In the genomic region with DNA sequence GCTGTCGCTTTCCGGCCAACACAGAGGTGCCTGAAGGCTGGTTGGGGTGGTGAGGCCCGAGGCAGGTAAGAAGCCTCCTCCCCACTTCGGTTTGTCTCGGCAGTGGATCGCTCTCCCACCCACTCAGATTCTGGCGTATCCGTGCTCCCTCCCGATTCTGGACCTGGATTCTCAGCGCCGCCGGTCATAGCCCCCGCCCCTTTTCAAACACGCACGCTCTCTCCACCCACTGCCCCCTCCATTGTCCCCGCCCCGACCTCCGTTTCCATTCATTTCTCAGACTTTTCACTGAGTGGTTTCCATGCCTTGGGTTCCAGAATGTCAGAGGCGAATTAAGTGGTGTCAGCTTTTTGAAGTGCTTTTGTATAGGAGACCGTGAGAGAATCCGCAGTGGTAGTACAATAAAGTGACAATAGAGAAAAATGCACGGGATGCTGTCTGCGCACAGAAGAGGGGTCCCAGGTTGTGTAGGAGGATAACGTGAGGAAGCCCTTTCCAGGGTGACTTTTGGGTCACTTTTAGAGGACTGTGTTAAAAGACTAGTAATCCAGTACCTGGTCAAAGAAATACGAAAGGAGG, we compare ENCODE assay signal across 8 cellular contexts. TPM values are rescaled to one million over a fixed set of nuclear protein-coding genes. Genes with fewer than 3 reads are reported as not detected.
A peak's percentile ranks its signal among the peaks of the same experiment; 100 is the strongest.
DNase-seq lines count a peak whose midpoint lies in the region; ATAC-seq, FAIRE-seq and TF ChIP-seq lines count a peak whose summit lies in the region.

A gene (plus strand): TSS at position 4 of the 579 bp plus-strand sequence. CDS start 21,221 bp downstream, outside the sequence.

- no peaks in the 10 kb centered on the region for H3K9me3 ChIP-seq in H1 (ENCODE audit: insufficient read depth in 2 of 2, low read depth in 1 of 2, low read length in 1 of 2)
- no peaks in the 10 kb centered on the region for H3K9me3 ChIP-seq in muscle layer of duodenum (ENCODE audit: control insufficient read depth in 1 of 2, low read length in 2 of 2)

- peak within 1 kb of the TSS; percentile 89; the same call in 1 of the 2 replicates for H2BK12ac ChIP-seq in H1 (ENCODE audit: low read depth, low read length)

- H3K9me3 Mint-ChIP-seq in activated CD4-positive, alpha-beta T cell treated with anti-CD3 and anti-CD28 coated beads for 36 hours (ENCODE audit: low read depth) = no peaks in the 10 kb centered on the region

- peaks cover 2% of the 10 kb centered on the region; the same call in 1 of the 2 replicates for H3K79me1 ChIP-seq in H1 (ENCODE audit: low read depth, low read length)

- no peaks in the 10 kb centered on the region for H3K27me3 Mint-ChIP-seq in activated CD4-positive, alpha-beta T cell treated with anti-CD3 and anti-CD28 coated beads for 36 hours

- no peak for TF ChIP-seq CTCF in RWPE1 (conservative IDR thresholded peaks at IDR 0.05; ENCODE audit: low read depth)
- TF ChIP-seq CTCF in H1 (IDR thresholded peaks at IDR 0.05; ENCODE audit: control extremely low read depth in 1 of 3, insufficient read depth in 1 of 3, low read depth in 1 of 3, low read length in 3 of 3) = no peak

- H3K4me1 Mint-ChIP-seq in activated CD4-positive, alpha-beta T cell treated with anti-CD3 and anti-CD28 coated beads for 36 hours = peaks cover 36% of the 10 kb centered on the region

- intact Hi-C loops in activated CD4-positive, alpha-beta T cell treated with anti-CD3 and anti-CD28 coated beads for 36 hours (cut with DNase I, micrococcal nuclease) = loop anchor here (1.0 to 5.0 kb wide), 12 partner anchors 108 to 1356 kb away; a partner anchor contains a TSS

- H3K79me2 ChIP-seq in H1 (ENCODE audit: control insufficient read depth in 1 of 2, insufficient read depth in 2 of 2, low read length in 2 of 2) = peaks cover 0 to 30% of the 10 kb centered on the region in 2 experiments; a peak in 2 of 4 replicates

- POLR2A ChIA-PET in activated CD4-positive, alpha-beta T cell treated with anti-CD3 and anti-CD28 coated beads for 36 hours (lab: Charles Lee) = interaction anchor here (1.0 to 1.4 kb wide), 2 partner anchors 109 to 112 kb away, joined by 8 read pairs; a partner anchor contains a TSS
- POLR2A ChIA-PET in RWPE1 (lab: Yijun Ruan, JAX; ENCODE audit: low non-redundant PET) = interaction anchor here (0.7 to 1.2 kb wide), 3 partner anchors 37 to 122 kb away, joined by 3 to 4 read pairs (median 3); no protein-coding TSS in a partner anchor
- POLR2A ChIA-PET in H1 (lab: Charles Lee; ENCODE audit: partially characterized antibody) = interaction anchor here (0.8 to 1.9 kb wide), 5 partner anchors 10 to 79 kb away, joined by 3 to 6 read pairs (median 4); a partner anchor contains a TSS

- peak within 1 kb of the TSS; percentile 99 for H4K91ac ChIP-seq in H1 (replicated peaks; ENCODE audit: insufficient read length, low read length)

- no peak within 1 kb of the TSS for H2BK20ac ChIP-seq in H1 (ENCODE audit: low read length)

- H4K5ac ChIP-seq in H1 (ENCODE audit: insufficient read length, low read depth, low read length) = peak within 1 kb of the TSS; percentile 99

- H3K9ac ChIP-seq in H1 (replicated peaks in 1 of 4; ENCODE audit: extremely low read depth in 1 of 4, low read depth in 3 of 4, low read length in 3 of 4) = peak within 1 kb of the TSS; percentile 76 to 95 (median 88)

- peaks cover 2 to 3% of the 10 kb centered on the region in 2 experiments for H4K20me1 ChIP-seq in H1 (replicated peaks in 1 of 2; ENCODE audit: control insufficient read depth in 1 of 2, insufficient read depth in 2 of 2, low read length in 2 of 2)

- H2BK120ac ChIP-seq in H1 (replicated peaks; ENCODE audit: low read depth, low read length) = no peak within 1 kb of the TSS

- H2BK5ac ChIP-seq in H1 (ENCODE audit: low read depth, low read length) = peak within 1 kb of the TSS; percentile 92

- H3K23ac ChIP-seq in H1 (ENCODE audit: insufficient read length) = no peak within 1 kb of the TSS

- H4K8ac ChIP-seq in H1 (ENCODE audit: extremely low read depth, insufficient read depth, low read length) = peak within 1 kb of the TSS; percentile 97; the same call in 1 of the 2 replicates

- peak; percentile 30 to 93 for TF ChIP-seq POLR2A in H1 (IDR thresholded peaks at IDR 0.05; ENCODE audit: control extremely low read depth in 1 of 2, low read depth in 2 of 2, low read length in 2 of 2)

- no peak within 1 kb of the TSS for H2AK5ac ChIP-seq in H1 (ENCODE audit: low read depth, low read length)

- DNase-seq in activated CD4-positive, alpha-beta T cell treated with anti-CD3 and anti-CD28 coated beads for 36 hours = no peak
- DNase-seq in activated CD4-positive, alpha-beta T cell treated with anti-CD3 and anti-CD28 coated beads, Interleukin-2, amount 50 U/mL, for 4 hours = no peak
- DNase-seq in RWPE1 (ENCODE audit: low spot score) = peak; percentile 81
- DNase-seq in H1 (ENCODE audit: low read depth in 1 of 2, low spot score in 2 of 2) = no peak
- DNase-seq in central memory CD4-positive, alpha-beta T cell = no peak

- TF ChIP-seq EP300 in H1 (IDR thresholded peaks at IDR 0.05; ENCODE audit: borderline replicate concordance in 1 of 2, low read depth in 2 of 2, low read length in 2 of 2) = no peak

- H3K4ac ChIP-seq in H1 (replicated peaks; ENCODE audit: insufficient read length, low read depth, low read length) = no peak within 1 kb of the TSS

- H3K36me3 ChIP-seq in H1 (ENCODE audit: control insufficient read depth in 2 of 4, insufficient read depth in 4 of 4, low read length in 3 of 4) (no peaks in the 10 kb centered on the region), muscle layer of duodenum (ENCODE audit: control insufficient read depth in 1 of 2, insufficient read depth in 2 of 2, low read length in 2 of 2) (peaks cover 0 to 2% of the 10 kb centered on the region in 2 donors)

- no peak for FAIRE-seq in H1 (lab: Jason Lieb, UNC)

- H3K14ac ChIP-seq in H1 (ENCODE audit: insufficient read length) = no peak within 1 kb of the TSS

- H3K23me2 ChIP-seq in H1 (ENCODE audit: low read depth, low read length) = peaks cover 11% of the 10 kb centered on the region

- WGBS in H1 (ENCODE audit: extremely low coverage in 1 of 2, insufficient coverage in 1 of 2, insufficient read length in 1 of 2, insufficient replicate concordance in 2 of 2, low coverage in 1 of 2, low lambda C conversion rate in 2 of 2, missing lambda C conversion rate in 1 of 2), 2 experiments = 7% methylated on average over 19 of the region's 25 CpGs; no CpG with 5 or more reads in 1 of the 2 experiments

- peak within 1 kb of the TSS; percentile 74 for H2AFZ ChIP-seq in H1 (ENCODE audit: low read length)

- H3K36me3 Mint-ChIP-seq in activated CD4-positive, alpha-beta T cell treated with anti-CD3 and anti-CD28 coated beads for 36 hours (ENCODE audit: low read depth) = no peaks in the 10 kb centered on the region

- TF ChIP-seq RAD21 in H1 (IDR thresholded peaks at IDR 0.05 in 1 of 2, conservative IDR thresholded peaks at IDR 0.05 in 1 of 2; ENCODE audit: low read depth in 2 of 2, low read length in 2 of 2) = no peak

- H3K4me3 Mint-ChIP-seq in activated CD4-positive, alpha-beta T cell treated with anti-CD3 and anti-CD28 coated beads for 36 hours = peak within 1 kb of the TSS; percentile 98

- ATAC-seq in activated CD4-positive, alpha-beta T cell treated with anti-CD3 and anti-CD28 coated beads for 36 hours = peak; percentile 58
- peak; percentile 25 for ATAC-seq in HG02610 (IDR thresholded peaks at IDR 0.05; ENCODE audit: unreplicated experiment)
- no peak for ATAC-seq in GM18873 (IDR thresholded peaks at IDR 0.05; ENCODE audit: low FRiP score, unreplicated experiment)

- peak within 1 kb of the TSS; percentile 97 for H3K27ac ChIP-seq in RWPE1
- H3K27ac ChIP-seq in H1 (ENCODE audit: low read depth, low read length) = peak within 1 kb of the TSS; percentile 85
- peak within 1 kb of the TSS; percentile 92 for H3K27ac ChIP-seq in muscle layer of duodenum (ENCODE audit: low read length)

- H3K4me1 ChIP-seq in H1 (replicated peaks in 1 of 4; ENCODE audit: control insufficient read depth in 3 of 4, insufficient read depth in 4 of 4, low read length in 3 of 4) (peaks cover 0 to 3% (median 2%) of the 10 kb centered on the region in 4 experiments; a peak in 4 of 7 replicates), muscle layer of duodenum (ENCODE audit: control insufficient read depth in 1 of 2, insufficient read depth in 2 of 2, low read length in 2 of 2) (peaks cover 0 to 15% of the 10 kb centered on the region in 2 donors)

- no peaks in the 10 kb centered on the region; a peak in 1 of 7 replicates for H3K27me3 ChIP-seq in H1 (replicated peaks in 1 of 4; ENCODE audit: control insufficient read depth in 3 of 4, extremely low read depth in 1 of 4, insufficient read depth in 3 of 4, low read length in 3 of 4)
- H3K27me3 ChIP-seq in muscle layer of duodenum (ENCODE audit: low read depth, low read length) = no peaks in the 10 kb centered on the region

- peak within 1 kb of the TSS; percentile 51 for H3K56ac ChIP-seq in H1 (replicated peaks; ENCODE audit: insufficient read length, low read depth, low read length)

- CTCF ChIA-PET in activated CD4-positive, alpha-beta T cell treated with anti-CD3 and anti-CD28 coated beads for 36 hours (lab: Charles Lee) = interaction anchor here (1.0 to 1.8 kb wide), 4 partner anchors 12 to 109 kb away, joined by 3 to 5 read pairs (median 3); no protein-coding TSS in a partner anchor
- CTCF ChIA-PET in RWPE1 (lab: Yijun Ruan, JAX) = interaction anchor here (0.5 to 0.8 kb wide), 2 partner anchors 14 to 35 kb away, joined by 3 to 4 read pairs; no protein-coding TSS in a partner anchor
- CTCF ChIA-PET in H1 (lab: Charles Lee; ENCODE audit: partially characterized antibody) = interaction anchor here (0.6 kb wide), 1 partner anchor 312 kb away, joined by 3 read pairs; no protein-coding TSS in a partner anchor

- no peak within 1 kb of the TSS; the same call in 1 of the 2 replicates for H2BK15ac ChIP-seq in H1 (ENCODE audit: low read length)

- peak within 1 kb of the TSS; percentile 96 for H3K27ac Mint-ChIP-seq in activated CD4-positive, alpha-beta T cell treated with anti-CD3 and anti-CD28 coated beads for 36 hours

- H3K4me3 ChIP-seq in H1 (ENCODE audit: extremely low read depth in 1 of 4, insufficient read depth in 2 of 4, low read depth in 3 of 4, low read length in 4 of 4) = peak within 1 kb of the TSS; percentile 80 to 96 (median 86)
- H3K4me3 ChIP-seq in muscle layer of duodenum (ENCODE audit: low read depth in 1 of 2, low read length in 2 of 2) = peak within 1 kb of the TSS; percentile 70 to 97

- H3K18ac ChIP-seq in H1 (ENCODE audit: extremely low read depth, low read length) = peak within 1 kb of the TSS; percentile 99; the same call in 1 of the 2 replicates

- peak within 1 kb of the TSS; percentile 79 to 93 for H3K4me2 ChIP-seq in H1 (ENCODE audit: insufficient read depth in 1 of 2, low read depth in 2 of 2, low read length in 2 of 2)

RNA-seq across cellular contexts. Expression of the gene that starts here (rescaled TPM):
- 1 to 10 TPM; 3.0 to 3.4 TPM for total RNA-seq in activated CD4-positive, alpha-beta T cell treated with anti-CD3 and anti-CD28 coated beads for 36 hours
- 3.6 and 6.0 TPM in 2 replicates for total RNA-seq in H1 (2021; fragmentation: NEBNext Ultra II Directional; extraction: Animal tissue kit (Norgen Biotek cat#: 25700))
- 2.2 and 4.1 TPM in 2 replicates for polyA plus RNA-seq in H1 (2011; rRNA removed)
- 3.8 TPM for polyA plus RNA-seq in H1 (2011; cell fraction: cytosol; rRNA removed)
- 5.9 TPM for polyA plus RNA-seq in H1 (2011; cell fraction: nucleus; rRNA removed)
- 3.0 to 4.2 TPM (median 3.3 TPM) in 4 replicates for polyA plus RNA-seq in H1 (2012, experiment 1 of 2)
- polyA plus RNA-seq in H1 (2012, experiment 2 of 2) = 0.43 TPM
- 2.8 TPM for polyA plus RNA-seq in H1 (2013, experiment 1 of 2)
- 3.1 TPM for polyA plus RNA-seq in H1 (2013, experiment 2 of 2)
- 15.5 and 16.2 TPM in 2 replicates for polyA minus RNA-seq in H1 (2011; rRNA and poly(A)+ RNA removed)
- polyA minus RNA-seq in H1 (2011; cell fraction: cytosol; rRNA and poly(A)+ RNA removed) = 4.0 TPM
- polyA minus RNA-seq in H1 (2011; cell fraction: nucleus; rRNA and poly(A)+ RNA removed) = 3.0 TPM
